ENCODE assay signal across 20 cellular contexts in genomic region chr7:50431316-50431715, GRCh38.
"Had no signal": no experiment of that assay in that cellular context is flagged by ENCODE, and none has a peak within 500 bp of the region (broad histone marks: within the 10 kb centered on the region; RNA-seq: fewer than 3 reads in every experiment).

No MANE protein-coding gene starts in this region.

- H3K4me3 ChIP-seq: Peyer's patch, SJCRH30 had no signal

- H3K9me3 ChIP-seq: Peyer's patch, SJCRH30 had no signal

- ATAC-seq: PC-3, Right ventricle myocardium inferior, SK-N-SH treated with all-trans-retinoic acid at 6 μM for 48 hours had no signal

- H3K4me1 ChIP-seq: Peyer's patch, SJCRH30 had no signal

- H3K27me3 ChIP-seq: Peyer's patch, SJCRH30 had no signal

- DNase-seq: KBM-7; MM.1S; NCI-H1092 treated with DMSO at 0.1 percent for 48 hours; NCI-H1436; NCI-H187; NCI-H2029; NCI-H2081 treated with DMSO at 0.1 percent for 48 hours; NCI-H2171 treated with DMSO at 0.1 percent for 48 hours; NCI-H2227 treated with DMSO at 0.1 percent for 48 hours; NCI-H510A treated with DMSO at 0.1 percent for 48 hours; NCI-H526; NCI-H82; NK-92 treated with Interleukin-12 subunit alpha and Interleukin-12 subunit beta, amount 100 ng/mL, for 24 hours; PC-3; Peyer's patch; SHP77 treated with DMSO at 0.1 percent for 48 hours; SJCRH30; T-helper 1 cell had no signal

- H3K36me3 ChIP-seq: Peyer's patch, SJCRH30 had no signal

- H3K27ac ChIP-seq: Peyer's patch, SJCRH30 had no signal
